Comparison of ENCODE assay signal across 9 cellular contexts in the genomic region with DNA sequence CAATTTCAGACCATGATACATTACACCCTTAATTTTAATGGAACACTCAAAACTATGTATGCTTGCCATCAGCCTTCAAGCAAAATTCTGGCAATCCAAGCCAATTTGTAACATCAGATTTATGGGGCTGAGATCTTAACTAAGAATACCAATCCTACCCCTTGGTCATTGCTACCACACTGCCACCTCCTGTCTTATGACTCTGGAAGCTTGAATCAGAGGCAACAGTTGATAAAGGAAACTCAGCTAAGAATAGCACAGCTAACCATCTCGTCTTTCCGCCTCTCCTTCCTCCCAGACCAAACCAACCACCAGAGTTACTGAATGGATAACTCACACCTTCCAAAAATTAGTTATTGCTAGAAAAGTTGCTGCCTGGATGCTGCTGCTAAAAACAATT. TPM values are rescaled to one million over a fixed set of nuclear protein-coding genes. Genes with fewer than 3 reads are reported as not detected.
DNase-seq lines count a peak whose midpoint lies in the region; ATAC-seq, FAIRE-seq and TF ChIP-seq lines count a peak whose summit lies in the region.
"Had no signal": no experiment of that assay in that cellular context is flagged by ENCODE, and none has a peak within 500 bp of the region (broad histone marks: within the 10 kb centered on the region; RNA-seq: fewer than 3 reads in every experiment).

No MANE protein-coding gene starts in this region.

- H3K27ac Mint-ChIP-seq in naive thymus-derived CD8-positive, alpha-beta T cell, result no peak overlapping the region

- 67% methylated on average over 2 of the region's 2 CpGs; no CpG with 5 or more reads in 1 of the 2 experiments for WGBS in H1 (ENCODE audit: extremely low coverage in 1 of 2, insufficient coverage in 1 of 2, insufficient read length in 1 of 2, insufficient replicate concordance in 2 of 2, low coverage in 1 of 2, low lambda C conversion rate in 2 of 2, missing lambda C conversion rate in 1 of 2), 2 experiments

- peak overlapping the region; percentile 66 to 93 for H3K4me2 ChIP-seq in H1 (ENCODE audit: insufficient read depth in 1 of 2, low read depth in 2 of 2, low read length in 2 of 2)

- peaks cover 8 to 21% (median 12%) of the 10 kb centered on the region in 4 experiments; a peak in 6 of 7 replicates for H3K4me1 ChIP-seq in H1 (replicated peaks in 1 of 4; ENCODE audit: control insufficient read depth in 3 of 4, insufficient read depth in 4 of 4, low read length in 3 of 4)

- H3K4me1 Mint-ChIP-seq in naive thymus-derived CD8-positive, alpha-beta T cell, result peaks cover 6 to 9% (median 7%) of the 10 kb centered on the region in 4 donors

- POLR2A ChIA-PET in H1 (lab: Charles Lee; ENCODE audit: partially characterized antibody), result interaction anchor here (1.1 to 1.6 kb wide), 3 partner anchors 18 to 40 kb away, joined by 3 to 4 read pairs (median 3); no protein-coding TSS in a partner anchor
- POLR2A ChIA-PET in naive thymus-derived CD8-positive, alpha-beta T cell (lab: Charles Lee), result no interaction called here

- DNase-seq in ELR (ENCODE audit: low read depth) (peak; percentile 63), M059J (ENCODE audit: low read depth) (peak; percentile 51), H1 (ENCODE audit: low read depth in 1 of 2, low spot score in 2 of 2) (peak in 1 of 2 experiments; percentile 26), NCI-H1105 treated with DMSO at 0.1 percent for 48 hours (lab: John Stamatoyannopoulos, UW) (no peak)
- no peak for DNase-seq in naive thymus-derived CD8-positive, alpha-beta T cell
- DNase-seq in stimulated activated CD4-positive, alpha-beta T cell treated with anti-CD3 and anti-CD28 coated beads, Interleukin-2, amount 100 ng/mL, for 48 hours, result no peak
- DNase-seq: activated T-cell treated with anti-CD3 and anti-CD28 coated beads for 4 hours had no signal

- peak in 1 of 3 experiments; percentile 41; a peak in 1 of 4 replicates for TF ChIP-seq CTCF in H1 (IDR thresholded peaks at IDR 0.05; ENCODE audit: control extremely low read depth in 1 of 3, insufficient read depth in 1 of 3, low read depth in 1 of 3, low read length in 3 of 3)

- TF ChIP-seq RAD21 in H1 (IDR thresholded peaks at IDR 0.05 in 1 of 2, conservative IDR thresholded peaks at IDR 0.05 in 1 of 2; ENCODE audit: low read depth in 2 of 2, low read length in 2 of 2), result peak; percentile 44 to 52; a peak in 3 of 4 replicates

- no peak for FAIRE-seq in H1 (lab: Jason Lieb, UNC)

- H3K18ac ChIP-seq in H1 (ENCODE audit: extremely low read depth, low read length), result no peak overlapping the region

- H3K27ac ChIP-seq in H1 (ENCODE audit: low read depth, low read length), result no peak overlapping the region

- H4K8ac ChIP-seq in H1 (ENCODE audit: extremely low read depth, insufficient read depth, low read length), result no peak overlapping the region

- H3K36me3 Mint-ChIP-seq in naive thymus-derived CD8-positive, alpha-beta T cell, result peaks cover 0 to 4% (median 0%) of the 10 kb centered on the region in 3 donors

- TF ChIP-seq POLR2A in H1 (IDR thresholded peaks at IDR 0.05; ENCODE audit: control extremely low read depth in 1 of 2, low read depth in 2 of 2, low read length in 2 of 2), result no peak

- H3K9me3 ChIP-seq in H1 (ENCODE audit: insufficient read depth in 2 of 2, low read depth in 1 of 2, low read length in 1 of 2), result no peaks in the 10 kb centered on the region

- no peak for TF ChIP-seq EP300 in H1 (IDR thresholded peaks at IDR 0.05; ENCODE audit: borderline replicate concordance in 1 of 2, low read depth in 2 of 2, low read length in 2 of 2)

- H2BK120ac ChIP-seq in H1 (replicated peaks; ENCODE audit: low read depth, low read length), result no peak overlapping the region

- H3K9ac ChIP-seq in H1 (replicated peaks in 1 of 4; ENCODE audit: extremely low read depth in 1 of 4, low read depth in 3 of 4, low read length in 3 of 4), result no peak overlapping the region

- no peak overlapping the region for H2BK15ac ChIP-seq in H1 (ENCODE audit: low read length)

- CTCF ChIA-PET in H1 (lab: Charles Lee; ENCODE audit: partially characterized antibody), result interaction anchor here (0.7 to 2.1 kb wide), 10 partner anchors 10 to 191 kb away, joined by 3 to 9 read pairs (median 3); no protein-coding TSS in a partner anchor

- peaks cover 36 to 37% of the 10 kb centered on the region in 2 experiments for H4K20me1 ChIP-seq in H1 (replicated peaks in 1 of 2; ENCODE audit: control insufficient read depth in 1 of 2, insufficient read depth in 2 of 2, low read length in 2 of 2)

- H3K9me3 Mint-ChIP-seq in naive thymus-derived CD8-positive, alpha-beta T cell, result peaks cover 0 to 4% (median 0%) of the 10 kb centered on the region in 9 donors

- H3K23ac ChIP-seq in H1 (ENCODE audit: insufficient read length), result no peak overlapping the region

- H3K4me3 ChIP-seq in H1 (ENCODE audit: extremely low read depth in 1 of 4, insufficient read depth in 2 of 4, low read depth in 3 of 4, low read length in 4 of 4), result peak overlapping the region in 2 of 4 experiments; percentile 11 to 86; a peak in 3 of 8 replicates

- ATAC-seq in naive thymus-derived CD8-positive, alpha-beta T cell, result peak; percentile 44 to 45
- ATAC-seq in GM18517 (IDR thresholded peaks at IDR 0.05; ENCODE audit: unreplicated experiment), result no peak
- no peak for ATAC-seq in HG02763 (IDR thresholded peaks at IDR 0.05; ENCODE audit: unreplicated experiment)

- peaks cover 5% of the 10 kb centered on the region; the same call in 1 of the 2 replicates for H3K23me2 ChIP-seq in H1 (ENCODE audit: low read depth, low read length)

- H4K5ac ChIP-seq in H1 (ENCODE audit: insufficient read length, low read depth, low read length), result no peak overlapping the region

- peaks cover 3% of the 10 kb centered on the region; the same call in 1 of the 2 replicates for H3K79me1 ChIP-seq in H1 (ENCODE audit: low read depth, low read length)

- no peak overlapping the region for H2BK20ac ChIP-seq in H1 (ENCODE audit: low read length)

- H3K14ac ChIP-seq in H1 (ENCODE audit: insufficient read length), result no peak overlapping the region

- H2BK5ac ChIP-seq in H1 (ENCODE audit: low read depth, low read length), result no peak overlapping the region

- H2AFZ ChIP-seq in H1 (ENCODE audit: low read length), result no peak overlapping the region

- peaks cover 65 to 98% of the 10 kb centered on the region in 2 experiments for H3K79me2 ChIP-seq in H1 (ENCODE audit: control insufficient read depth in 1 of 2, insufficient read depth in 2 of 2, low read length in 2 of 2)

- peaks cover 50 to 78% (median 70%) of the 10 kb centered on the region in 5 donors for H3K27me3 Mint-ChIP-seq in naive thymus-derived CD8-positive, alpha-beta T cell

- no peak overlapping the region for H2BK12ac ChIP-seq in H1 (ENCODE audit: low read depth, low read length)

- no peak overlapping the region for H3K4me3 Mint-ChIP-seq in naive thymus-derived CD8-positive, alpha-beta T cell

- no peak overlapping the region for H4K91ac ChIP-seq in H1 (replicated peaks; ENCODE audit: insufficient read length, low read length)

- H2AK5ac ChIP-seq in H1 (ENCODE audit: low read depth, low read length), result no peak overlapping the region

- peaks cover 0 to 21% (median 4%) of the 10 kb centered on the region in 4 experiments; a peak in 3 of 8 replicates for H3K36me3 ChIP-seq in H1 (ENCODE audit: control insufficient read depth in 2 of 4, insufficient read depth in 4 of 4, low read length in 3 of 4)

- H3K27me3 ChIP-seq in H1 (replicated peaks in 1 of 4; ENCODE audit: control insufficient read depth in 3 of 4, extremely low read depth in 1 of 4, insufficient read depth in 3 of 4, low read length in 3 of 4), result no peaks in the 10 kb centered on the region

- no peak overlapping the region for H3K56ac ChIP-seq in H1 (replicated peaks; ENCODE audit: insufficient read length, low read depth, low read length)

- H3K4ac ChIP-seq in H1 (replicated peaks; ENCODE audit: insufficient read length, low read depth, low read length), result no peak overlapping the region

TF ChIP-seq in H1, 55 proteins besides CTCF, POLR2A, EP300 and RAD21:
- TF ChIP-seq EGR1 (IDR thresholded peaks at IDR 0.05; ENCODE audit: borderline replicate concordance, low read depth, low read length) (no peak), CBX5 (IDR thresholded peaks at IDR 0.05; ENCODE audit: low read depth, low read length) (no peak), GABPA (IDR thresholded peaks at IDR 0.05; ENCODE audit: borderline replicate concordance, insufficient read depth, low read length) (no peak), TBP (IDR thresholded peaks at IDR 0.05; ENCODE audit: low read depth, low read length) (no peak), NRF1 (IDR thresholded peaks at IDR 0.05; ENCODE audit: low read depth, low read length) (no peak), TAF1 (IDR thresholded peaks at IDR 0.05; ENCODE audit: low read depth, low read length) (no peak), SP2 (IDR thresholded peaks at IDR 0.05; ENCODE audit: low read length) (no peak)

RNA-seq across cellular contexts. Expression of gene IGF2BP3, which starts 7.4 kb away (rescaled TPM):
- total RNA-seq in M059J (2014; rRNA removed; shearing (Covaris generic)), result 50.6 and 76.9 TPM in 2 replicates
- total RNA-seq in H1 (2021; fragmentation: NEBNext Ultra II Directional; extraction: Animal tissue kit (Norgen Biotek cat#: 25700)), result 190 and 193 TPM in 2 replicates
- polyA plus RNA-seq in H1 (2011; rRNA removed), result 66.3 and 94.6 TPM in 2 replicates
- 104 TPM for polyA plus RNA-seq in H1 (2011; cell fraction: cytosol; rRNA removed)
- polyA plus RNA-seq in H1 (2011; cell fraction: nucleus; rRNA removed), result 157 TPM
- polyA plus RNA-seq in H1 (2012, experiment 1 of 2), result 85.0 to 196 TPM (median 117 TPM) in 4 replicates
- 5.9 TPM for polyA plus RNA-seq in H1 (2012, experiment 2 of 2)
- 133 TPM for polyA plus RNA-seq in H1 (2013, experiment 1 of 2)
- polyA plus RNA-seq in H1 (2013, experiment 2 of 2), result 122 TPM
- polyA minus RNA-seq in H1 (2011; rRNA and poly(A)+ RNA removed), result 185 and 189 TPM in 2 replicates
- 145 TPM for polyA minus RNA-seq in H1 (2011; cell fraction: cytosol; rRNA and poly(A)+ RNA removed)
- polyA minus RNA-seq in H1 (2011; cell fraction: nucleus; rRNA and poly(A)+ RNA removed), result 247 TPM
- not detected for total RNA-seq in naive thymus-derived CD8-positive, alpha-beta T cell
- under 1 TPM in 2 of 3 donors, not detected in 1; 0.09 to 0.64 TPM for polyA plus RNA-seq in naive thymus-derived CD8-positive, alpha-beta T cell

Comparison
In these comparisons a context has a peak if more than half of its experiments do, and no peak if none do; other contexts are left out.
1. DNase-seq: peak in ELR (single experiment) and M059J (single experiment); none in naive thymus-derived CD8-positive, alpha-beta T cell (0 of 10), NCI-H1105 treated with DMSO at 0.1 percent for 48 hours (single experiment) and stimulated activated CD4-positive, alpha-beta T cell treated with anti-CD3 and anti-CD28 coated beads, Interleukin-2, amount 100 ng/mL, for 48 hours (0 of 2).
2. ATAC-seq: peak in naive thymus-derived CD8-positive, alpha-beta T cell (2 of 2); none in GM18517 (single experiment) and HG02763 (single experiment).
3. RNA of gene IGF2BP3, which starts 7.4 kb away (total RNA-seq): 190 to 193 TPM in H1 and 50.6 to 76.9 TPM in M059J; not detected in naive thymus-derived CD8-positive, alpha-beta T cell; every median in the first group is over 10 times any median in the second.